ENCODE assay signal across 1 cellular context in genomic region chr11:10750838-10751580, GRCh38.
TF ChIP-seq lines count a peak whose summit lies in the region.

Gene CTR9 (plus strand): TSS chr11:10751246. CDS start chr11:10751413, 167 bp downstream.

TF ChIP-seq in HepG2, 621 proteins besides CTCF, POLR2A, EP300 and RAD21 (continued from another document and continues in another):
- TF ChIP-seq ZNF512 (CRISPR knock-in tag; IDR thresholded peaks at IDR 0.05) (no peak), ZNF678 (CRISPR knock-in tag; IDR thresholded peaks at IDR 0.05) (no peak), MTA1 (CRISPR knock-in tag; IDR thresholded peaks at IDR 0.05; ENCODE audit: borderline replicate concordance) (peak; percentile 77; the same call in 1 of the 2 replicates), NR2F1 (CRISPR knock-in tag; IDR thresholded peaks at IDR 0.05) (no peak), ZNF24 (IDR thresholded peaks at IDR 0.05) (no peak), TIGD3 (CRISPR knock-in tag; IDR thresholded peaks at IDR 0.05; ENCODE audit: borderline replicate concordance) (0 out of 2 replicates have a peak, but pooled peaks have one; percentile 48), XBP1 (CRISPR knock-in tag; IDR thresholded peaks at IDR 0.05) (peak; percentile 81; the same call in 1 of the 2 replicates), FOXK2 (IDR thresholded peaks at IDR 0.05) (peak; percentile 57; the same call in 1 of the 2 replicates), BRF2 (CRISPR knock-in tag; IDR thresholded peaks at IDR 0.05) (no peak), RNF219 (CRISPR knock-in tag; IDR thresholded peaks at IDR 0.05) (no peak), GTF2F1 (IDR thresholded peaks at IDR 0.05; ENCODE audit: low read length) (0 out of 2 replicates have a peak, but pooled peaks have one; percentile 19), ZNF44 (CRISPR knock-in tag; IDR thresholded peaks at IDR 0.05) (no peak), DNMT1 (CRISPR knock-in tag; IDR thresholded peaks at IDR 0.05) (peak; percentile 83), ARID4A (CRISPR knock-in tag; IDR thresholded peaks at IDR 0.05; ENCODE audit: borderline replicate concordance) (peak; percentile 95), ZBTB43 (CRISPR knock-in tag; conservative IDR thresholded peaks at IDR 0.05) (peak; percentile 89), RARA (CRISPR knock-in tag; IDR thresholded peaks at IDR 0.05) (peak; percentile 32), ZNF646 (CRISPR knock-in tag; IDR thresholded peaks at IDR 0.05) (no peak), MIER2 (CRISPR knock-in tag; IDR thresholded peaks at IDR 0.05) (0 out of 2 replicates have a peak, but pooled peaks have one; percentile 40), SMYD3 (CRISPR knock-in tag; IDR thresholded peaks at IDR 0.05) (no peak), MYC (CRISPR knock-in tag; IDR thresholded peaks at IDR 0.05; ENCODE audit: borderline replicate concordance) (peak; percentile 86), NFIC (IDR thresholded peaks at IDR 0.05; ENCODE audit: low read length) (peak; percentile 45; the same call in 1 of the 2 replicates), ZNF589 (CRISPR knock-in tag; conservative IDR thresholded peaks at IDR 0.05) (no peak), ZNF354B (CRISPR knock-in tag; IDR thresholded peaks at IDR 0.05) (no peak), ZNF331 (CRISPR knock-in tag; IDR thresholded peaks at IDR 0.05) (peak; percentile 82), DPF2 (CRISPR knock-in tag; IDR thresholded peaks at IDR 0.05; ENCODE audit: borderline replicate concordance, low read depth) (no peak), HMG20B (CRISPR knock-in tag; conservative IDR thresholded peaks at IDR 0.05) (no peak), ZNF616 (CRISPR knock-in tag; IDR thresholded peaks at IDR 0.05; ENCODE audit: low read depth) (peak; percentile 64), ZNF572 (CRISPR knock-in tag; IDR thresholded peaks at IDR 0.05) (peak; percentile 88; the same call in 1 of the 2 replicates), GATA4 (IDR thresholded peaks at IDR 0.05; ENCODE audit: borderline replicate concordance, low read depth) (no peak; the same call in 1 of the 2 replicates), USF2 (IDR thresholded peaks at IDR 0.05; ENCODE audit: low read depth, low read length) (no peak), USF2 (CRISPR knock-in tag; IDR thresholded peaks at IDR 0.05; ENCODE audit: borderline replicate concordance) (no peak), ZSCAN30 (CRISPR knock-in tag; IDR thresholded peaks at IDR 0.05) (peak; percentile 88; the same call in 1 of the 2 replicates), ZUFSP (CRISPR knock-in tag; IDR thresholded peaks at IDR 0.05; ENCODE audit: borderline replicate concordance) (no peak)
